ENCODE assay signal across 17 cellular contexts in the genomic region with DNA sequence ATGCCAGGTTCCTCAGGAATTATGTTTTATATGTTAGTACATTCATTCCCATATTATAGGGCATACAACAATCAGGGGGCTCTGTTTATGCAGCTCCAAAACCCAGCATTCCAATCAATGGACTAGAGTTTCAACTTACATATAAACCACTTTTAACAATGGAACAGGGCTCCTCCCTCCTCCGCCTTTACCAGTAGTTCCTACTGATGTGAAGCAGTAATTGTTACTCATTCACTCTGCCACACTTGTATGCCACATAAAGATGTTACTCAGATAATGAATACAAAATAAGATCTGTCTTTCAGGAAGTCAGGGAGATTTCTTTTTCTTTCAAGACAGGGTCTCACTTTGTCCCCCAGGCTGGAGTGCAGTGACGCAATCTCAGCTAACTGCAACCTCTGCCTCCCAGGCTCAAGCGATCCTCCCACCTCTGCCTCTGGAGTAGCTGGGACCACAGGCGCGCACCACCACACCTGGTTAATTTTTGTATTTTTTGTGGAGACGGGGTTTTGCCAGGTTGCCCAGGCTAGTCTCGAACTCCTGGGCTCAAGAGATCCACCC. TPM values are rescaled to one million over a fixed set of nuclear protein-coding genes. Genes with fewer than 3 reads are reported as not detected.
DNase-seq lines count a peak whose midpoint lies in the region; TF ChIP-seq lines count a peak whose summit lies in the region.
"Had no signal": no experiment of that assay in that cellular context is flagged by ENCODE, and none has a peak within 500 bp of the region (broad histone marks: within the 10 kb centered on the region; RNA-seq: fewer than 3 reads in every experiment).

No MANE protein-coding gene starts in this region.

- no CpG with 5 or more reads among the region's 7 CpGs for WGBS in H9 (ENCODE audit: extremely low coverage, insufficient read length, low lambda C conversion rate)
- 96 to 99% methylated on average over 7 of the region's 7 CpGs for WGBS in GM23248 (ENCODE audit: low coverage in 1 of 2, low lambda C conversion rate in 2 of 2, missing lambda C conversion rate in 2 of 2), 2 experiments

- H3K36me3 Mint-ChIP-seq in H9 (ENCODE audit: insufficient read depth in 1 of 3, low read depth in 3 of 3), result no peaks in the 10 kb centered on the region

- H3K14ac ChIP-seq in H9 (ENCODE audit: insufficient read depth, low read length), result no peak overlapping the region

- H3K9ac ChIP-seq in H9 (ENCODE audit: extremely low read depth, insufficient read length, low read length), result no peak overlapping the region
- no peak overlapping the region for H3K9ac ChIP-seq in HUES6 (ENCODE audit: low read length)
- no peak overlapping the region for H3K9ac ChIP-seq in GM23248

- no peak overlapping the region for H4K91ac ChIP-seq in H9 (ENCODE audit: insufficient read length, low read depth, low read length)

- H3K4me3 ChIP-seq in HUES6 (ENCODE audit: low read depth, low read length) (peak overlapping the region; percentile 14; the same call in 1 of the 2 replicates), neutrophil (ENCODE audit: low read depth in 1 of 2, low read length in 1 of 2) (no peak overlapping the region), GM23248 (no peak overlapping the region)

- H3K79me2 ChIP-seq in H9 (ENCODE audit: insufficient read depth, low read length) (no peaks in the 10 kb centered on the region), GM23248 (ENCODE audit: insufficient read depth) (no peaks in the 10 kb centered on the region)

- H2BK15ac ChIP-seq in H9 (ENCODE audit: low read depth, low read length), result no peak overlapping the region

- H3K23me2 ChIP-seq in H9 (ENCODE audit: insufficient read length, low read depth, low read length, poor library complexity, severe bottlenecking), result no peaks in the 10 kb centered on the region

- POLR2A ChIA-PET in RWPE1 (lab: Yijun Ruan, JAX; ENCODE audit: low non-redundant PET), result no interaction called here

- no peak overlapping the region for H2BK5ac ChIP-seq in H9 (ENCODE audit: insufficient read length, low read length)

- no peak overlapping the region for H3K27ac ChIP-seq in H9 (ENCODE audit: insufficient read length, low read depth, low read length)
- H3K27ac ChIP-seq in HUES6 (ENCODE audit: low read depth, low read length), result peak overlapping the region; percentile 52; the same call in 1 of the 2 replicates
- H3K27ac ChIP-seq in RWPE1, result 0 out of 2 replicates have a peak overlapping the region, but pooled peaks have one; percentile 22
- H3K27ac ChIP-seq in neutrophil, result peak overlapping the region; percentile 3
- H3K27ac ChIP-seq in GM23248, result no peak overlapping the region

- H3K4me3 Mint-ChIP-seq in H9, result peak overlapping the region in 1 of 2 experiments; percentile 33; a peak in 1 of 5 replicates
- H3K4me3 Mint-ChIP-seq: B cell; T-helper 1 cell treated with Interleukin-12 subunit alpha and Interleukin-12 subunit beta and Interleukin-4 antibody, amounts not matched to agents 30 μg/mL and 1 μg/mL, for 36 hours had no signal

- H4K8ac ChIP-seq in H9 (replicated peaks; ENCODE audit: insufficient read length, low read depth, low read length), result no peak overlapping the region

- H3K27me3 ChIP-seq in H9 (ENCODE audit: insufficient read depth, low read length), result no peaks in the 10 kb centered on the region
- H3K27me3 ChIP-seq in HUES6 (ENCODE audit: control insufficient read depth, insufficient read depth, low read length), result no peaks in the 10 kb centered on the region
- H3K27me3 ChIP-seq in neutrophil, result no peaks in the 10 kb centered on the region
- no peaks in the 10 kb centered on the region for H3K27me3 ChIP-seq in GM23248 (replicated peaks; ENCODE audit: insufficient read depth)

- H3K4me2 ChIP-seq in H9 (ENCODE audit: insufficient read depth, insufficient read length, low read length) (no peak overlapping the region), GM23248 (ENCODE audit: unreplicated experiment) (no peak overlapping the region)

- H3K9me2 ChIP-seq in GM23248 (ENCODE audit: insufficient read depth), result no peaks in the 10 kb centered on the region

- H3K18ac ChIP-seq in H9 (ENCODE audit: insufficient read length, low read depth, low read length), result no peak overlapping the region

- no peak overlapping the region for H3K56ac ChIP-seq in H9 (ENCODE audit: insufficient read length, low read depth, low read length)

- TF ChIP-seq CTCF in H9 (conservative IDR thresholded peaks at IDR 0.05) (no peak), RWPE1 (conservative IDR thresholded peaks at IDR 0.05; ENCODE audit: low read depth) (no peak), neutrophil (IDR thresholded peaks at IDR 0.05) (no peak)

- peaks cover 40 to 43% of the 10 kb centered on the region in 2 experiments for H3K4me1 Mint-ChIP-seq in H9
- H3K4me1 Mint-ChIP-seq: B cell had no signal

- H2AK5ac ChIP-seq in H9 (ENCODE audit: insufficient read length, low read length), result no peak overlapping the region

- H3K27ac Mint-ChIP-seq in H9, result peak overlapping the region; percentile 92 to 94 (median 93); a peak in 6 of 7 replicates
- H3K27ac Mint-ChIP-seq: B cell; CD4-positive, CD25-positive, alpha-beta regulatory T cell; T-helper 1 cell treated with Interleukin-12 subunit alpha and Interleukin-12 subunit beta and Interleukin-4 antibody, amounts not matched to agents 30 μg/mL and 1 μg/mL, for 36 hours had no signal

- peaks cover 35% of the 10 kb centered on the region for H3F3A ChIP-seq in GM23248 (ENCODE audit: insufficient read depth)

- H3T11ph ChIP-seq in H9 (ENCODE audit: low read length), result no peak overlapping the region

- H3K36me3 ChIP-seq in HUES6 (ENCODE audit: control insufficient read depth, insufficient read depth, low read length) (no peaks in the 10 kb centered on the region), neutrophil (no peaks in the 10 kb centered on the region), GM23248 (ENCODE audit: low read depth) (peaks cover 7% of the 10 kb centered on the region; the same call in 1 of the 2 replicates)

- DNase-seq in H9, result no peak
- DNase-seq in RWPE1 (ENCODE audit: low spot score), result no peak
- DNase-seq in occipital lobe (lab: John Stamatoyannopoulos, UW), result no peak
- no peak for DNase-seq in GM23248
- DNase-seq in germinal center (ENCODE audit: low spot score), result no peak
- DNase-seq: CD4-positive, CD25-positive, alpha-beta regulatory T cell; HCEC 1CT; NCI-H1048; NCI-H1436 treated with DMSO at 0.1 percent for 48 hours; NCI-H2029 treated with DMSO at 0.1 percent for 48 hours; NCI-H2171 treated with DMSO at 0.1 percent for 48 hours; NCI-H446 treated with DMSO at 0.1 percent for 48 hours; NCI-H748 treated with DMSO at 0.1 percent for 48 hours had no signal

- H3K9me3 Mint-ChIP-seq in H9, result no peaks in the 10 kb centered on the region
- H3K9me3 Mint-ChIP-seq: CD4-positive, CD25-positive, alpha-beta regulatory T cell; T-helper 1 cell treated with Interleukin-12 subunit alpha and Interleukin-12 subunit beta and Interleukin-4 antibody, amounts not matched to agents 30 μg/mL and 1 μg/mL, for 36 hours had no signal

- H3K4ac ChIP-seq in H9 (ENCODE audit: low read depth, low read length), result no peak overlapping the region

- no peak overlapping the region for H2AFZ ChIP-seq in H9 (ENCODE audit: low read length)
- no peak overlapping the region for H2AFZ ChIP-seq in GM23248

- H3K79me1 ChIP-seq in H9 (ENCODE audit: insufficient read depth, low read depth, low read length, poor library complexity, severe bottlenecking), result no peaks in the 10 kb centered on the region

- H3K4me1 ChIP-seq in H9 (ENCODE audit: insufficient read depth, low read length), result peaks cover 20% of the 10 kb centered on the region
- peaks cover 53% of the 10 kb centered on the region for H3K4me1 ChIP-seq in HUES6 (ENCODE audit: control insufficient read depth, insufficient read depth, low read length)
- H3K4me1 ChIP-seq in neutrophil (ENCODE audit: control insufficient read depth in 1 of 2, insufficient read depth in 1 of 2, low read depth in 1 of 2, low read length in 1 of 2), result peaks cover 31 to 48% of the 10 kb centered on the region in 2 experiments
- no peaks in the 10 kb centered on the region for H3K4me1 ChIP-seq in GM23248 (ENCODE audit: insufficient read depth)

- H2BK120ac ChIP-seq in H9 (ENCODE audit: low read depth, low read length, poor library complexity, severe bottlenecking), result no peak overlapping the region

- H3K9me3 ChIP-seq in H9 (ENCODE audit: control insufficient read depth, low read depth, low read length) (no peaks in the 10 kb centered on the region), HUES6 (ENCODE audit: control insufficient read depth, insufficient read depth, low read depth, low read length) (no peaks in the 10 kb centered on the region), neutrophil (no peaks in the 10 kb centered on the region), GM23248 (ENCODE audit: low read depth) (no peaks in the 10 kb centered on the region)

- no peak overlapping the region for H4K5ac ChIP-seq in H9 (ENCODE audit: insufficient read length, low read depth, low read length)

- CTCF ChIA-PET in RWPE1 (lab: Yijun Ruan, JAX), result interaction anchor here (0.7 kb wide), 1 partner anchor 12 kb away, joined by 3 read pairs; no protein-coding TSS in a partner anchor

- no peaks in the 10 kb centered on the region for H3K27me3 Mint-ChIP-seq in H9 (ENCODE audit: low read depth)
- H3K27me3 Mint-ChIP-seq: B cell; CD4-positive, CD25-positive, alpha-beta regulatory T cell had no signal

- no peak overlapping the region for H3K23ac ChIP-seq in H9 (ENCODE audit: insufficient read length, low read depth, low read length)

- no peaks in the 10 kb centered on the region for H4K20me1 ChIP-seq in H9 (ENCODE audit: control insufficient read depth, insufficient read depth, insufficient read length)
- H4K20me1 ChIP-seq in GM23248 (ENCODE audit: insufficient read depth), result no peaks in the 10 kb centered on the region

- H2BK12ac ChIP-seq in H9 (ENCODE audit: insufficient read length, low read depth, low read length), result no peak overlapping the region

- peak overlapping the region; percentile 6 for H2BK20ac ChIP-seq in H9 (ENCODE audit: low read depth, low read length, poor library complexity, severe bottlenecking)

- in situ Hi-C loops in GM23248 (cut with MboI), result no loop called here

RNA-seq across cellular contexts. Expression of gene ZNF281, which starts 17.1 kb away (rescaled TPM):
- total RNA-seq in H9 (2021) (71.9 and 75.2 TPM in 2 replicates), occipital lobe (52.4 TPM)
- total RNA-seq in GM23248 (2014; rRNA removed; shearing (Covaris generic)), result 41.6 and 45.2 TPM in 2 replicates
- 39.1 and 40.3 TPM in 2 replicates for polyA plus RNA-seq in GM23248 (2016; fragmentation: Nextera tagmentation; extraction: Ambion mirVana)

Comparison
In these comparisons a context has a peak if more than half of its experiments do, and no peak if none do; other contexts are left out.
1. H3K27ac ChIP-seq: peak in HUES6 (single experiment), RWPE1 (single experiment) and neutrophil (single experiment); none in H9 (single experiment) and GM23248 (single experiment).